In the genomic region with DNA sequence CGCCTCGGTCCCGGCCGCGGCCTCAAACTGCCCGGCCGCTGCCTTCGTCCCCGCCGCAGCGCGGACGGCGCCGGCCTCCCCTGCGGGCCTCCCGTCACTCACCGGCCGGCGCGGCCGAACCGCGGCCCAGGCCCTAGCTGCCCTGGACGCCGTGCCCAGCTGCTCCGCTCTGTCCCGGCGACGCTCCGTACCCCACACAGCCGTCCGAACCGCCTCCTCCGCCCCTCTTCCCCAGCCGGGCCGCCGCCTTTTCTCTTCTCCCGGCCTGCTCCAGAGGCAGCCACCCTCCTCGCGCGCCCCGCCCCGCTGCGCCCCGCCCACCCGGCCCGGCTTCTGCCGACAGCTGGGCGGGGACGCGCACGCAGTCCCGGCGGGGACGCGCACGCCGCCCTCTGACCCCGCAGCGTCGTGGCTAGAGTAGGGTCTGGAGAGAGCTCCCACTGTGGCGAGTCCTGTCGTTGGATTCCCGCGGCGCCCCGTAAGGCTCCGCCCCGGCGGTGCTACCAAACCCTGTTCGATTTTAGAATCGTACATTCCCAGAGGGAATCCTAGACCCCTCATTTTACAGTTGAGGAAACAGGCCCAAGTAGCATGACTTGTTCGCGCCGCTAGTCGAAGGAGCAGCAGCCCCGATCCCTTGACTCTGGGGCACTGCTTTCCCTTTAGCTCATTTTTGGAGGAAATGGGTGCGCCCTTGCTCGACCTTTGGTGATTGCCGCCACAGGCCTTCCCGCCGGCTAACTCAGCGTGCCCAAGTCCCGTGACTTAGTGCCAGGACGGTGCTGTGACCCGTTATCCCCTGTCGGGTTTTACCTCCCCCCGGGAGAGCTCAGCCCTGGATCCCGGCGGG, we compare ENCODE assay signal across 8 cellular contexts. TPM values are rescaled to one million over a fixed set of nuclear protein-coding genes. Genes with fewer than 3 reads are reported as not detected.
DNase-seq lines count a peak whose midpoint lies in the region; ATAC-seq and TF ChIP-seq lines count a peak whose summit lies in the region.

A gene with protein sequence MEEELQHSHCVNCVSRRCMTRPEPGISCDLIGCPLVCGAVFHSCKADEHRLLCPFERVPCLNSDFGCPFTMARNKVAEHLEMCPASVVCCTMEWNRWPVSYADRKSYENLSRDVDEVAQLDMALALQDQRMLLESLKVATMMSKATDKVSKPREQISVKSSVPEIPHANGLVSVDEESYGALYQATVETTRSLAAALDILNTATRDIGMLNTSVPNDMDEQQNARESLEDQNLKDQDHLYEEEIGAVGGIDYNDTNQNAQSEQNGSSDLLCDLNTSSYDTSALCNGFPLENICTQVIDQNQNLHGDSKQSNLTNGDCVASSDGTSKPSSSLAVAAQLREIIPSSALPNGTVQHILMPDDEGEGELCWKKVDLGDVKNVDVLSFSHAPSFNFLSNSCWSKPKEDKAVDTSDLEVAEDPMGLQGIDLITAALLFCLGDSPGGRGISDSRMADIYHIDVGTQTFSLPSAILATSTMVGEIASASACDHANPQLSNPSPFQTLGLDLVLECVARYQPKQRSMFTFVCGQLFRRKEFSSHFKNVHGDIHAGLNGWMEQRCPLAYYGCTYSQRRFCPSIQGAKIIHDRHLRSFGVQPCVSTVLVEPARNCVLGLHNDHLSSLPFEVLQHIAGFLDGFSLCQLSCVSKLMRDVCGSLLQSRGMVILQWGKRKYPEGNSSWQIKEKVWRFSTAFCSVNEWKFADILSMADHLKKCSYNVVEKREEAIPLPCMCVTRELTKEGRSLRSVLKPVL (minus strand): TSS at position 295 of the 850 bp plus-strand sequence. CDS start 8,390 bp downstream, outside the sequence.

- H3K4me3 ChIP-seq in colonic mucosa: peak within 1 kb of the TSS; percentile 66

- H3K27me3 ChIP-seq in colonic mucosa: no peaks in the 10 kb centered on the region

- TF ChIP-seq CTCF in colonic mucosa (IDR thresholded peaks at IDR 0.05): no peak

- H3K4me1 ChIP-seq in colonic mucosa: no peaks in the 10 kb centered on the region

- no peaks in the 10 kb centered on the region for H3K36me3 ChIP-seq in colonic mucosa

- intact Hi-C loops in colonic mucosa (cut with DNase I): loop anchor here (5.0 kb wide), 2 partner anchors 82 to 148 kb away; partner anchors contain the start of gene SHPRH

- peak; percentile 60 for ATAC-seq in GM19043 (IDR thresholded peaks at IDR 0.05; ENCODE audit: low read depth, unreplicated experiment)
- peak; percentile 70 for ATAC-seq in HG03354 (IDR thresholded peaks at IDR 0.05; ENCODE audit: poor library complexity, severe bottlenecking, unreplicated experiment)

- H3K9ac ChIP-seq in colonic mucosa (ENCODE audit: low read depth in 2 of 2, low read length in 2 of 2): peak within 1 kb of the TSS; percentile 91 to 92

- H3K9me3 ChIP-seq in colonic mucosa: no peaks in the 10 kb centered on the region

- H3K27ac ChIP-seq in colonic mucosa: peak within 1 kb of the TSS; percentile 78

- peak; percentile 93 for DNase-seq in Ammon's horn (ENCODE audit: low spot score)
- DNase-seq in NCI-H446 (lab: John Stamatoyannopoulos, UW): peak; percentile 58 to 87
- peak; percentile 80 to 85 for DNase-seq in activated CD4-positive, alpha-beta T cell treated with anti-CD3 and anti-CD28 coated beads for 4 hours
- DNase-seq in colonic mucosa: peak; percentile 89
- DNase-seq in left kidney (ENCODE audit: low read depth, low spot score): peak; percentile 96
- peak; percentile 85 to 86 for DNase-seq in stimulated activated CD4-positive, alpha-beta T cell treated with anti-CD3 and anti-CD28 coated beads, Interleukin-2, amount 100 ng/mL, for 24 hours

RNA-seq across cellular contexts. Expression of the gene that starts here (rescaled TPM):
- total RNA-seq in colonic mucosa: 1 to 10 TPM; 5.4 to 9.0 TPM

Comparison
In these comparisons a context has a peak if more than half of its experiments do, and no peak if none do; other contexts are left out.
1. Peak in every context shown above with its lines: DNase-seq, ATAC-seq, H3K4me3 ChIP-seq and H3K27ac ChIP-seq.